ENCODE assay signal across 21 cellular contexts in the genomic region with DNA sequence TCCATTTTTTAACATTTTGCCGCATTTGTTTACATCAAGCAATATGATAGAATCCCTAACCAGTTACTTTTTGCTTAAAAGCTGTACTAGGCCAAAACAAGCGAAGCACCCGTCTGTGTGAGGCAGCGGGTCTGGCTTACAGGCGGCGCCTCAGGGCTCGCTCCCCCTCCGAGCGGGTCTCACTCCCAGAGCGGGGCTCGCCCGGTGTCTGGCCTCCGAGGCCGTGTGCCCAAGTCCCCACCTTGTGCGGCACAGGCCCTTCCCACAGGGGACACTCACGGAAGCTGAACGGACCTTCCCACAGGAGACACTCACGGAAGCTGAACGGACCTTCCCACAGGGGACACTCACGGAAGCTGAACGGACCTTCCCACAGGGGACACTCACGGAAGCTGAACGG. TPM values are rescaled to one million over a fixed set of nuclear protein-coding genes. Genes with fewer than 3 reads are reported as not detected.
A peak's percentile ranks its signal among the peaks of the same experiment; 100 is the strongest.
DNase-seq lines count a peak whose midpoint lies in the region; ATAC-seq and TF ChIP-seq lines count a peak whose summit lies in the region.
"Had no signal": no experiment of that assay in that cellular context is flagged by ENCODE, and none has a peak within 500 bp of the region (broad histone marks: within the 10 kb centered on the region; RNA-seq: fewer than 3 reads in every experiment).

No MANE protein-coding gene starts in this region.

- no peak overlapping the region for H3K4ac ChIP-seq in IMR-90 (ENCODE audit: low read depth, low read length)

- H3K14ac ChIP-seq in IMR-90 (replicated peaks; ENCODE audit: low read depth, low read length): no peak overlapping the region

- dilution Hi-C loops in IMR-90 (cut with HindIII; ENCODE audit: low sequenced_read_pairs, unreplicated experiment): no loop called here

- H2BK20ac ChIP-seq in IMR-90 (ENCODE audit: low read depth, low read length): no peak overlapping the region

- TF ChIP-seq CTCF in IMR-90 (conservative IDR thresholded peaks at IDR 0.05; ENCODE audit: low read depth, low read length): no peak
- TF ChIP-seq CTCF in fibroblast of villous mesenchyme (IDR thresholded peaks at IDR 0.05; ENCODE audit: insufficient read depth, low read depth, low read length): no peak
- no peak for TF ChIP-seq CTCF in gastroesophageal sphincter (IDR thresholded peaks at IDR 0.05)

- H3K36me3 ChIP-seq in H7 (replicated peaks; ENCODE audit: control insufficient read depth, insufficient read depth, low read length): no peaks in the 10 kb centered on the region
- H3K36me3 ChIP-seq in IMR-90 (ENCODE audit: control insufficient read depth, insufficient read depth, low read length): peaks cover 6% of the 10 kb centered on the region; the same call in 1 of the 2 replicates
- peaks cover 0 to 6% of the 10 kb centered on the region in 2 donors for H3K36me3 ChIP-seq in gastroesophageal sphincter
- H3K36me3 ChIP-seq: BE2C, HAP-1 had no signal

- peaks cover 28% of the 10 kb centered on the region for H4K20me1 ChIP-seq in IMR-90 (ENCODE audit: insufficient read depth, low read length)

- DNase-seq in H7: peak; percentile 56
- DNase-seq in IMR-90: no peak
- no peak for DNase-seq in fibroblast of villous mesenchyme (ENCODE audit: low read depth)
- no peak for DNase-seq in dedifferentiated amniotic fluid mesenchymal stem cell (ENCODE audit: extremely low spot score)
- no peak for DNase-seq in substantia nigra (lab: John Stamatoyannopoulos, UW)
- DNase-seq: ACHN; BE2C; C1 segment of cervical spinal cord; CD4-positive, CD25-positive, alpha-beta regulatory T cell; CD8-positive, alpha-beta memory T cell; COR-L47; DMS 273 treated with DMSO at 0.1 percent for 48 hours; DMS53; DND-41; EL had no signal

- no peak for TF ChIP-seq EP300 in gastroesophageal sphincter (IDR thresholded peaks at IDR 0.05)

- POLR2A ChIA-PET in IMR-90 (lab: Charles Lee; ENCODE audit: unreplicated experiment): no interaction called here

- no TSS peak for BruUV-seq in IMR-90 (replicated peaks; lab: Mats Ljungman, UMichigan)

- TF ChIP-seq RAD21 in IMR-90 (IDR thresholded peaks at IDR 0.05; ENCODE audit: low read length): no peak

- no peaks in the 10 kb centered on the region for H3K9me3 ChIP-seq in IMR-90 (ENCODE audit: control insufficient read depth, insufficient read depth, low read length)
- no peaks in the 10 kb centered on the region for H3K9me3 ChIP-seq in gastroesophageal sphincter
- H3K9me3 ChIP-seq: BE2C, HAP-1 had no signal

- 100% methylated on average over 4 of the region's 23 CpGs; no CpG with 5 or more reads in 1 of the 2 experiments for WGBS in IMR-90 (ENCODE audit: extremely low coverage in 2 of 2, insufficient read length in 1 of 2), 2 experiments
- WGBS in gastroesophageal sphincter (ENCODE audit: low coverage in 1 of 2), 2 donors: 100% methylated on average over 7 of the region's 23 CpGs; no CpG with 5 or more reads in 1 of the 2 donors

- no peaks in the 10 kb centered on the region for H3K4me1 ChIP-seq in IMR-90 (ENCODE audit: control insufficient read depth, insufficient read depth, low read length)
- no peaks in the 10 kb centered on the region for H3K4me1 ChIP-seq in gastroesophageal sphincter
- H3K4me1 ChIP-seq: BE2C, HAP-1 had no signal

- H2BK15ac ChIP-seq in IMR-90 (ENCODE audit: low read depth, low read length): no peak overlapping the region

- H2BK120ac ChIP-seq in IMR-90 (ENCODE audit: low read depth, low read length): no peak overlapping the region

- in situ Hi-C loops in IMR-90 (cut with MboI; ENCODE audit: low sequenced_read_pairs): no loop called here

- H3K4me3 ChIP-seq in H7 (ENCODE audit: insufficient read depth, low read depth, low read length) (no peak overlapping the region), IMR-90 (ENCODE audit: insufficient read depth, low read depth, low read length) (no peak overlapping the region), fibroblast of villous mesenchyme (ENCODE audit: low read depth, low read length) (peak overlapping the region; percentile 57), gastroesophageal sphincter (no peak overlapping the region)
- H3K4me3 ChIP-seq: GM12878, HAP-1 had no signal

- ATAC-seq in IMR-90 (ENCODE audit: low read depth) (no peak), gastroesophageal sphincter (no peak)
- ATAC-seq: GM12878, HepG2 had no signal

- no peak overlapping the region for H3K4me2 ChIP-seq in IMR-90 (ENCODE audit: low read depth, low read length)

- H3K56ac ChIP-seq in IMR-90 (ENCODE audit: extremely low read depth, insufficient read depth, low read length): no peak overlapping the region

- peak overlapping the region; percentile 16 for H2AK9ac ChIP-seq in IMR-90 (replicated peaks; ENCODE audit: low read depth, low read length, poor library complexity)

- no peak overlapping the region for H3K18ac ChIP-seq in IMR-90 (ENCODE audit: low read depth, low read length)

- no peaks in the 10 kb centered on the region for H3K9me1 ChIP-seq in IMR-90 (ENCODE audit: insufficient read depth, low read length)

- H2AK5ac ChIP-seq in IMR-90 (ENCODE audit: low read depth, low read length): no peak overlapping the region

- no peaks in the 10 kb centered on the region for H3K27me3 ChIP-seq in H7 (ENCODE audit: control insufficient read depth, insufficient read depth, low read length)
- H3K27me3 ChIP-seq in IMR-90 (ENCODE audit: control insufficient read depth, insufficient read depth, low read length): no peaks in the 10 kb centered on the region
- no peaks in the 10 kb centered on the region for H3K27me3 ChIP-seq in gastroesophageal sphincter
- H3K27me3 ChIP-seq: BE2C had no signal

- H3K79me1 ChIP-seq in IMR-90 (ENCODE audit: low read depth in 1 of 2, low read length in 2 of 2): peaks cover 9 to 52% of the 10 kb centered on the region in 2 experiments

- TF ChIP-seq POLR2A in IMR-90 (IDR thresholded peaks at IDR 0.05; ENCODE audit: low read depth, low read length): no peak
- no peak for TF ChIP-seq POLR2A in gastroesophageal sphincter (IDR thresholded peaks at IDR 0.05)

- no peak overlapping the region for H2BK5ac ChIP-seq in IMR-90 (ENCODE audit: low read depth, low read length, poor library complexity, severe bottlenecking)

- H3K27ac ChIP-seq in IMR-90 (ENCODE audit: insufficient read depth, low read length) (no peak overlapping the region), gastroesophageal sphincter (no peak overlapping the region), substantia nigra (ENCODE audit: low read depth, low read length, poor library complexity, severe bottlenecking) (no peak overlapping the region)

- no peak overlapping the region for H3K9ac ChIP-seq in IMR-90 (ENCODE audit: low read depth, low read length)

- no peak overlapping the region for H4K5ac ChIP-seq in IMR-90 (ENCODE audit: low read depth, low read length)

- intact Hi-C loops in IMR-90 (cut with micrococcal nuclease): no loop called here

- H4K91ac ChIP-seq in IMR-90 (ENCODE audit: insufficient read depth, low read depth, low read length): no peak overlapping the region

- CTCF ChIA-PET in IMR-90 (lab: Yijun Ruan, JAX): no interaction called here

- H2AFZ ChIP-seq in IMR-90 (replicated peaks; ENCODE audit: low read length, poor library complexity): no peak overlapping the region

- H3K23ac ChIP-seq in IMR-90 (ENCODE audit: low read depth, low read length): no peak overlapping the region

- no peak overlapping the region for H4K8ac ChIP-seq in IMR-90 (ENCODE audit: low read depth in 2 of 2, low read length in 2 of 2)

TF ChIP-seq in IMR-90, 13 proteins besides CTCF, POLR2A, EP300 and RAD21:
- TF ChIP-seq RFX5 (IDR thresholded peaks at IDR 0.05; ENCODE audit: low read depth, low read length) (no peak), RCOR1 (IDR thresholded peaks at IDR 0.05; ENCODE audit: insufficient replicate concordance, low read length) (no peak), MAFK (IDR thresholded peaks at IDR 0.05; ENCODE audit: low read depth, low read length) (no peak), MAZ (IDR thresholded peaks at IDR 0.05; ENCODE audit: borderline replicate concordance, low read depth, low read length) (no peak)
- TF ChIP-seq, protein P1, sequence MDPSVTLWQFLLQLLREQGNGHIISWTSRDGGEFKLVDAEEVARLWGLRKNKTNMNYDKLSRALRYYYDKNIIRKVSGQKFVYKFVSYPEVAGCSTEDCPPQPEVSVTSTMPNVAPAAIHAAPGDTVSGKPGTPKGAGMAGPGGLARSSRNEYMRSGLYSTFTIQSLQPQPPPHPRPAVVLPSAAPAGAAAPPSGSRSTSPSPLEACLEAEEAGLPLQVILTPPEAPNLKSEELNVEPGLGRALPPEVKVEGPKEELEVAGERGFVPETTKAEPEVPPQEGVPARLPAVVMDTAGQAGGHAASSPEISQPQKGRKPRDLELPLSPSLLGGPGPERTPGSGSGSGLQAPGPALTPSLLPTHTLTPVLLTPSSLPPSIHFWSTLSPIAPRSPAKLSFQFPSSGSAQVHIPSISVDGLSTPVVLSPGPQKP (IDR thresholded peaks at IDR 0.05; ENCODE audit: borderline replicate concordance, low read depth, low read length): no peak

RNA-seq across cellular contexts. Expression of a gene that starts 23.4 kb away (rescaled TPM):
- 13.5 and 20.0 TPM in 2 replicates for total RNA-seq in H7 (2014; rRNA removed; shearing (Covaris generic))
- total RNA-seq in IMR-90 (2012; rRNA removed) (14.9 and 15.3 TPM in 2 replicates), fibroblast of villous mesenchyme (13.8 and 21.3 TPM in 2 replicates), gastroesophageal sphincter (10 to 100 TPM in 2 of 4 donors, 1 to 10 TPM in 2; 8.1 to 13.8 (median 10.2) TPM)
- polyA plus RNA-seq in IMR-90 (2012; rRNA removed): 4.2 and 4.3 TPM in 2 replicates
- polyA plus RNA-seq in IMR-90 (2012; cell fraction: cytosol; rRNA removed): 2.4 and 4.8 TPM in 2 replicates
- 10.3 and 18.2 TPM in 2 replicates for polyA plus RNA-seq in IMR-90 (2012; cell fraction: nucleus; rRNA removed; ENCODE audit: low replicate concordance)

RNA-seq across cellular contexts. Expression of a gene that starts 53.6 kb away (rescaled TPM):
- total RNA-seq in H7 (2014; rRNA removed; shearing (Covaris generic)): not detected in 2 replicates
- total RNA-seq in IMR-90 (2012; rRNA removed) (not detected in 2 replicates), fibroblast of villous mesenchyme (not detected in 2 replicates), gastroesophageal sphincter (not detected)
- polyA plus RNA-seq in IMR-90 (2012; rRNA removed): 0.05 TPM in 1 of 2 replicates, not detected in the other
- not detected in 2 replicates for polyA plus RNA-seq in IMR-90 (2012; cell fraction: cytosol; rRNA removed)
- polyA plus RNA-seq in IMR-90 (2012; cell fraction: nucleus; rRNA removed; ENCODE audit: low replicate concordance): not detected in 2 replicates
- total RNA-seq: CD4-positive, CD25-positive, alpha-beta regulatory T cell; CD8-positive, alpha-beta memory T cell; G401; GM12878; H1; HepG2 had no signal
- polyA plus RNA-seq: CD8-positive, alpha-beta memory T cell; H1; HepG2 had no signal

RNA-seq across cellular contexts. Expression of a gene that starts 57.4 kb away (rescaled TPM):
- total RNA-seq in H7 (2014; rRNA removed; shearing (Covaris generic)): 76.0 and 79.3 TPM in 2 replicates
- total RNA-seq in IMR-90 (2012; rRNA removed) (113 and 119 TPM in 2 replicates), fibroblast of villous mesenchyme (103 and 115 TPM in 2 replicates), gastroesophageal sphincter (100 to 1,000 TPM; 136 to 157 (median 145) TPM)
- 189 and 191 TPM in 2 replicates for polyA plus RNA-seq in IMR-90 (2012; rRNA removed)
- polyA plus RNA-seq in IMR-90 (2012; cell fraction: cytosol; rRNA removed): 217 and 218 TPM in 2 replicates
- 189 and 198 TPM in 2 replicates for polyA plus RNA-seq in IMR-90 (2012; cell fraction: nucleus; rRNA removed; ENCODE audit: low replicate concordance)
